ENCODE assay signal across 8 cellular contexts in genomic region chr2:136117909-136118818, GRCh38. TPM values are rescaled to one million over a fixed set of nuclear protein-coding genes. Genes with fewer than 3 reads are reported as not detected.
DNase-seq lines count a peak whose midpoint lies in the region; ATAC-seq and TF ChIP-seq lines count a peak whose summit lies in the region.

TSS of gene CXCR4 (minus strand) at chr2:136118149. CDS start at chr2:136118060, 89 bp downstream.

- peaks cover 29 to 32% of the 10 kb centered on the region in 2 experiments for H3K4me1 Mint-ChIP-seq in H9

- no peaks in the 10 kb centered on the region; the same call in 1 of the 2 replicates for H3K4me1 ChIP-seq in H9 (ENCODE audit: insufficient read depth, low read length)
- peaks cover 17% of the 10 kb centered on the region for H3K4me1 ChIP-seq in mammary epithelial cell (ENCODE audit: insufficient read depth, low read length)

- H3K27me3 ChIP-seq in H9 (ENCODE audit: insufficient read depth, low read length) (peaks cover 19% of the 10 kb centered on the region), WERI-Rb-1 (ENCODE audit: insufficient read depth, low read depth, severe bottlenecking) (peaks cover 5% of the 10 kb centered on the region), mammary epithelial cell (ENCODE audit: insufficient read depth, low read length) (peaks cover 49% of the 10 kb centered on the region)

- H3K27ac Mint-ChIP-seq in H9: peak within 1 kb of the TSS in 1 of 3 experiments; percentile 55; a peak in 1 of 7 replicates

- H2BK20ac ChIP-seq in H9 (ENCODE audit: low read depth, low read length, poor library complexity, severe bottlenecking): no peak within 1 kb of the TSS

- H4K91ac ChIP-seq in H9 (ENCODE audit: insufficient read length, low read depth, low read length): no peak within 1 kb of the TSS

- ATAC-seq in HG03108 (IDR thresholded peaks at IDR 0.05; ENCODE audit: unreplicated experiment): no peak

- CTCF ChIA-PET in mammary epithelial cell (lab: Charles Lee; ENCODE audit: low non-redundant PET): no interaction called here

- H3K36me3 Mint-ChIP-seq in H9 (ENCODE audit: insufficient read depth in 1 of 3, low read depth in 3 of 3): peaks cover 2 to 5% (median 3%) of the 10 kb centered on the region in 3 experiments; a peak in 2 of 7 replicates

- H3K4me2 ChIP-seq in H9 (ENCODE audit: insufficient read depth, insufficient read length, low read length) (peak within 1 kb of the TSS; percentile 69), mammary epithelial cell (ENCODE audit: insufficient read depth, low read depth, low read length) (peak within 1 kb of the TSS; percentile 67)

- no peaks in the 10 kb centered on the region for H3K9me3 ChIP-seq in H9 (ENCODE audit: control insufficient read depth, low read depth, low read length)
- no peaks in the 10 kb centered on the region for H3K9me3 ChIP-seq in WERI-Rb-1 (ENCODE audit: severe bottlenecking)
- no peaks in the 10 kb centered on the region for H3K9me3 ChIP-seq in mammary epithelial cell (replicated peaks; ENCODE audit: insufficient read depth, low read length)

- DNase-seq in DMS 273 (lab: John Stamatoyannopoulos, UW; ENCODE audit: unreplicated experiment) (peak; percentile 93), H9 (peak; percentile 91), NCI-H2029 (lab: John Stamatoyannopoulos, UW) (peak; percentile 64), WERI-Rb-1 (peak; percentile 83), mammary epithelial cell (peak; percentile 21), kidney tubule cell (ENCODE audit: low spot score) (peak; percentile 64)
- peak; percentile 57 to 87 for DNase-seq in stimulated activated CD4-positive, alpha-beta T cell treated with anti-CD3 and anti-CD28 coated beads, Interleukin-1b, Interleukin-23, amount 100 ng/mL, for 1 hour (ENCODE audit: low read depth in 2 of 2)

- WGBS in H9 (ENCODE audit: extremely low coverage, insufficient read length, low lambda C conversion rate): no CpG with 5 or more reads among the region's 50 CpGs
- 2% methylated on average over 17 of the region's 50 CpGs for WGBS in mammary epithelial cell (ENCODE audit: low coverage, missing lambda C conversion rate)

- H2BK12ac ChIP-seq in H9 (ENCODE audit: insufficient read length, low read depth, low read length): no peak within 1 kb of the TSS

- H3K27ac ChIP-seq in H9 (ENCODE audit: insufficient read length, low read depth, low read length) (no peak within 1 kb of the TSS), WERI-Rb-1 (0 out of 2 replicates have a peak within 1 kb of the TSS, but pooled peaks have one; percentile 31), mammary epithelial cell (ENCODE audit: insufficient read depth, low read depth, low read length) (no peak within 1 kb of the TSS)

- H3K23ac ChIP-seq in H9 (ENCODE audit: insufficient read length, low read depth, low read length): no peak within 1 kb of the TSS

- H2BK5ac ChIP-seq in H9 (ENCODE audit: insufficient read length, low read length): no peak within 1 kb of the TSS

- no peak within 1 kb of the TSS for H2AFZ ChIP-seq in H9 (ENCODE audit: low read length)
- no peak within 1 kb of the TSS for H2AFZ ChIP-seq in mammary epithelial cell (ENCODE audit: low read depth, low read length)

- H3K36me3 ChIP-seq in WERI-Rb-1 (no peaks in the 10 kb centered on the region; the same call in 1 of the 2 replicates), mammary epithelial cell (ENCODE audit: insufficient read depth, low read length) (no peaks in the 10 kb centered on the region)

- H4K20me1 ChIP-seq in H9 (ENCODE audit: control insufficient read depth, insufficient read depth, insufficient read length) (no peaks in the 10 kb centered on the region), mammary epithelial cell (ENCODE audit: insufficient read depth, low read length) (no peaks in the 10 kb centered on the region)

- no peak within 1 kb of the TSS for H3T11ph ChIP-seq in H9 (ENCODE audit: low read length)

- H3K14ac ChIP-seq in H9 (ENCODE audit: insufficient read depth, low read length): no peak within 1 kb of the TSS

- no peak within 1 kb of the TSS for H4K8ac ChIP-seq in H9 (replicated peaks; ENCODE audit: insufficient read length, low read depth, low read length)

- H3K79me1 ChIP-seq in H9 (ENCODE audit: insufficient read depth, low read depth, low read length, poor library complexity, severe bottlenecking): no peaks in the 10 kb centered on the region

- no peak within 1 kb of the TSS for H4K5ac ChIP-seq in H9 (ENCODE audit: insufficient read length, low read depth, low read length)

- H3K4me3 ChIP-seq in WERI-Rb-1 (ENCODE audit: low read depth, low read length) (peak within 1 kb of the TSS; percentile 81), mammary epithelial cell (replicated peaks in 1 of 3; ENCODE audit: insufficient read depth in 1 of 3, low read depth in 2 of 3, low read length in 3 of 3) (peak within 1 kb of the TSS in 1 of 3 experiments; percentile 4)

- no peaks in the 10 kb centered on the region for H3K79me2 ChIP-seq in H9 (ENCODE audit: insufficient read depth, low read length)
- H3K79me2 ChIP-seq in mammary epithelial cell (ENCODE audit: insufficient read depth, low read length): no peaks in the 10 kb centered on the region

- H3K4me3 Mint-ChIP-seq in H9: peak within 1 kb of the TSS; percentile 78 to 92

- no peak within 1 kb of the TSS for H3K56ac ChIP-seq in H9 (ENCODE audit: insufficient read length, low read depth, low read length)

- TF ChIP-seq CTCF in H9 (conservative IDR thresholded peaks at IDR 0.05) (peak; percentile 56; the same call in 2 of the 3 replicates), WERI-Rb-1 (IDR thresholded peaks at IDR 0.05; ENCODE audit: low read depth, low read length) (peak; percentile 61), mammary epithelial cell (conservative IDR thresholded peaks at IDR 0.05 in 1 of 2, IDR thresholded peaks at IDR 0.05 in 1 of 2; ENCODE audit: extremely low read depth in 1 of 2, insufficient read depth in 1 of 2, low read depth in 1 of 2, low read length in 2 of 2) (peak in 1 of 2 donors; percentile 19)

- no peak within 1 kb of the TSS for H2BK15ac ChIP-seq in H9 (ENCODE audit: low read depth, low read length)

- no peaks in the 10 kb centered on the region; a peak in 1 of 5 replicates for H3K9me3 Mint-ChIP-seq in H9

- H3K18ac ChIP-seq in H9 (ENCODE audit: insufficient read length, low read depth, low read length): no peak within 1 kb of the TSS

- no peak within 1 kb of the TSS for H2BK120ac ChIP-seq in H9 (ENCODE audit: low read depth, low read length, poor library complexity, severe bottlenecking)

- H3K27me3 Mint-ChIP-seq in H9 (ENCODE audit: low read depth): peaks cover 77% of the 10 kb centered on the region

- intact Hi-C loops in mammary epithelial cell (cut with micrococcal nuclease): loop anchor here (10.0 kb wide), 1 partner anchor 257 kb away; no protein-coding TSS in a partner anchor

- in situ Hi-C loops in mammary epithelial cell (cut with MboI; ENCODE audit: low sequenced_read_pairs in 2 of 2): no loop called here

- peak within 1 kb of the TSS; percentile 43 for H3K9ac ChIP-seq in H9 (ENCODE audit: extremely low read depth, insufficient read length, low read length)
- no peak within 1 kb of the TSS for H3K9ac ChIP-seq in mammary epithelial cell (ENCODE audit: insufficient read depth, low read length)

- dilution Hi-C loops in mammary epithelial cell (cut with HindIII; ENCODE audit: low sequenced_read_pairs): no loop called here

- peaks cover 31% of the 10 kb centered on the region for H3K23me2 ChIP-seq in H9 (ENCODE audit: insufficient read length, low read depth, low read length, poor library complexity, severe bottlenecking)

- H2AK5ac ChIP-seq in H9 (ENCODE audit: insufficient read length, low read length): no peak within 1 kb of the TSS

- H3K4ac ChIP-seq in H9 (ENCODE audit: low read depth, low read length): no peak within 1 kb of the TSS

- no TSS peak for BruUV-seq in mammary epithelial cell (replicated peaks; lab: Mats Ljungman, UMichigan)

RNA-seq across cellular contexts. Expression of gene CXCR4, which starts in this region (rescaled TPM):
- total RNA-seq in H9 (2021) (0.79 and 1.0 TPM in 2 replicates), mammary epithelial cell (not detected)
- 0.03 TPM for polyA plus RNA-seq in mammary epithelial cell
- polyA minus RNA-seq in mammary epithelial cell: not detected

Comparison
In these comparisons a context has a peak if more than half of its experiments do, and no peak if none do; other contexts are left out.
1. Peak in DNase-seq and H3K4me2 ChIP-seq in mammary epithelial cell; RNA of the gene not detected or under 1 TPM.
2. DNase-seq: peak in every context shown above with its lines; median percentile 93 in DMS 273; 91 in H9; 83 in WERI-Rb-1; 72 in stimulated activated CD4-positive, alpha-beta T cell treated with anti-CD3 and anti-CD28 coated beads, Interleukin-1b, Interleukin-23, amount 100 ng/mL, for 1 hour; 64 in NCI-H2029; 64 in kidney tubule cell; 21 in mammary epithelial cell.